ENCODE assay signal across 21 cellular contexts in the genomic region with DNA sequence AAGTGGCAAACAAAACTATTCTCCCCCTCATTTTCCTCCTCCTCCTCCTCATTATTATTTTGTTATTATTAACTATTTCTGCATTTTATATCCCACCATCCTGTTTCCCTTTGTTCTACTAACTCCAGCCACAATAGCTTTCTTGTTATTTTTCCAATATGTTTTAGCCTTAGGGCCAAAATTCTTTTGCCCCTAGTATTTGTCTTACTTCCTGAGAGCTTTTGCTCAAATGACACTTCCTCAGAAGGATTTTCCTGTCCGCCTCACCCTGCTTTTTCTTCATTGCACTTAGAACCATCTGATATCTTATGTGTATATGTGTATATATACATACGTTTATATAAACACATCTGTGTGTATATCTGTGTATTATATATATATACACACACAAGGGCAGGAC. TPM values are rescaled to one million over a fixed set of nuclear protein-coding genes. Genes with fewer than 3 reads are reported as not detected.
DNase-seq lines count a peak whose midpoint lies in the region; ATAC-seq, FAIRE-seq and TF ChIP-seq lines count a peak whose summit lies in the region.
"Had no signal": no experiment of that assay in that cellular context is flagged by ENCODE, and none has a peak within 500 bp of the region (broad histone marks: within the 10 kb centered on the region; RNA-seq: fewer than 3 reads in every experiment).

No MANE protein-coding gene starts in this region.

- intact Hi-C loops in heart left ventricle (cut with DNase I), result loop anchor here in 1 of 10 donors (1.0 kb wide), 1 partner anchor 32 kb away; the partner anchor contains the start of gene NUDT16
- intact Hi-C loops in Right ventricle myocardium inferior (cut with DNase I), result no loop called here
- intact Hi-C loops in endothelial cell of umbilical vein (cut with micrococcal nuclease), result loop anchor here (2.0 kb wide), 1 partner anchor 32 kb away; the partner anchor contains the start of gene NUDT16
- intact Hi-C loops in thyroid gland (cut with DNase I), result no loop called here

- CTCF ChIA-PET in endothelial cell of umbilical vein (lab: Charles Lee), result interaction anchor here (1.9 kb wide), 1 partner anchor 10 kb away, joined by 9 read pairs; no protein-coding TSS in a partner anchor

- peaks cover 7% of the 10 kb centered on the region for H3K9me3 Mint-ChIP-seq in activated T-cell treated with anti-CD3 and anti-CD28 coated beads, Interleukin-2, amount 50 U/mL, for 4 hours

- ATAC-seq in heart left ventricle (no peak), Right ventricle myocardium inferior (no peak), HG03571 (IDR thresholded peaks at IDR 0.05; ENCODE audit: unreplicated experiment) (no peak)
- no peak for ATAC-seq in activated T-cell treated with anti-CD3 and anti-CD28 coated beads, Interleukin-2, amount 50 U/mL, for 4 hours

- H2AFZ ChIP-seq in endothelial cell of umbilical vein (ENCODE audit: low read depth, low read length), result no peak overlapping the region

- H4K20me1 ChIP-seq in endothelial cell of umbilical vein (replicated peaks; ENCODE audit: control insufficient read depth, extremely low read depth, insufficient read depth, low read length), result no peaks in the 10 kb centered on the region

- H3K79me2 ChIP-seq in endothelial cell of umbilical vein (ENCODE audit: control insufficient read depth, insufficient read depth, low read length), result no peaks in the 10 kb centered on the region

- H3K9me1 ChIP-seq in endothelial cell of umbilical vein (replicated peaks; ENCODE audit: control insufficient read depth, extremely low read depth, insufficient read depth, low read length), result no peaks in the 10 kb centered on the region

- H3K36me3 ChIP-seq in heart left ventricle (no peaks in the 10 kb centered on the region), endothelial cell of umbilical vein (ENCODE audit: control insufficient read depth in 2 of 2, extremely low read depth in 1 of 2, insufficient read depth in 2 of 2, low read length in 2 of 2) (no peaks in the 10 kb centered on the region), thyroid gland (no peaks in the 10 kb centered on the region)
- H3K36me3 ChIP-seq: HAP-1 had no signal

- DNase-seq in heart left ventricle (no peak), Right ventricle myocardium inferior (ENCODE audit: missing footprints) (no peak), HT1080 (ENCODE audit: low read depth) (peak; percentile 36), endothelial cell of umbilical vein (ENCODE audit: low read depth, low spot score) (no peak), thyroid gland (no peak)
- DNase-seq in activated T-cell treated with anti-CD3 and anti-CD28 coated beads, Interleukin-2, amount 50 U/mL, for 4 hours, result no peak
- no peak for DNase-seq in activated CD4-positive, alpha-beta T cell treated with anti-CD3 and anti-CD28 coated beads for 4 hours
- DNase-seq: 8988T, KG1, NCI-H1105, NCI-H146, NCI-H2029 treated with DMSO at 0.1 percent for 48 hours, NCI-H2171 treated with DMSO at 0.1 percent for 48 hours, NCI-H524 treated with DMSO at 0.1 percent for 48 hours, NCI-H82, SHP77 had no signal

- H3K9me3 ChIP-seq in heart left ventricle (peaks cover 0 to 4% (median 0%) of the 10 kb centered on the region in 12 donors), endothelial cell of umbilical vein (replicated peaks; ENCODE audit: control insufficient read depth, insufficient read depth, low read length) (no peaks in the 10 kb centered on the region), thyroid gland (no peaks in the 10 kb centered on the region)

- TF ChIP-seq POLR2A in heart left ventricle (IDR thresholded peaks at IDR 0.05) (no peak), endothelial cell of umbilical vein (IDR thresholded peaks at IDR 0.05; ENCODE audit: low read depth, low read length) (no peak), thyroid gland (IDR thresholded peaks at IDR 0.05) (no peak)

- H3K4me2 ChIP-seq in endothelial cell of umbilical vein (ENCODE audit: insufficient read depth, low read length), result peak overlapping the region; percentile 60

- no peak overlapping the region for H3K4me3 Mint-ChIP-seq in activated T-cell treated with anti-CD3 and anti-CD28 coated beads, Interleukin-2, amount 50 U/mL, for 4 hours
- H3K4me3 Mint-ChIP-seq: CD14-positive monocyte had no signal

- FAIRE-seq in endothelial cell of umbilical vein (lab: Jason Lieb, UNC), result peak; percentile 48
- FAIRE-seq: HTR-8/SVneo had no signal

- H3K27me3 Mint-ChIP-seq in activated T-cell treated with anti-CD3 and anti-CD28 coated beads, Interleukin-2, amount 50 U/mL, for 4 hours (ENCODE audit: low read depth), result no peaks in the 10 kb centered on the region

- POLR2A ChIA-PET in endothelial cell of umbilical vein (lab: Charles Lee), result no interaction called here

- no peak overlapping the region for H3K9ac ChIP-seq in endothelial cell of umbilical vein (replicated peaks; ENCODE audit: extremely low read depth, insufficient read depth, low read length)

- H3K4me1 ChIP-seq in heart left ventricle, result peaks cover 0 to 36% (median 13%) of the 10 kb centered on the region in 12 donors
- peaks cover 41% of the 10 kb centered on the region for H3K4me1 ChIP-seq in endothelial cell of umbilical vein (ENCODE audit: control insufficient read depth, extremely low read depth, insufficient read depth, low read length)
- peaks cover 38 to 59% of the 10 kb centered on the region in 2 donors for H3K4me1 ChIP-seq in thyroid gland
- H3K4me1 ChIP-seq: HAP-1 had no signal

- TF ChIP-seq CTCF in heart left ventricle (IDR thresholded peaks at IDR 0.05) (no peak), endothelial cell of umbilical vein (IDR thresholded peaks at IDR 0.05; ENCODE audit: extremely low read depth in 1 of 2, insufficient read depth in 1 of 2, low read depth in 1 of 2, low read length in 2 of 2) (no peak), thyroid gland (IDR thresholded peaks at IDR 0.05) (no peak)

- no TSS peak for BruUV-seq in endothelial cell of umbilical vein (replicated peaks; lab: Mats Ljungman, UMichigan)

- no peaks in the 10 kb centered on the region for H3K4me1 Mint-ChIP-seq in activated T-cell treated with anti-CD3 and anti-CD28 coated beads, Interleukin-2, amount 50 U/mL, for 4 hours (ENCODE audit: low read depth)

- H3K36me3 Mint-ChIP-seq in activated T-cell treated with anti-CD3 and anti-CD28 coated beads, Interleukin-2, amount 50 U/mL, for 4 hours (ENCODE audit: insufficient read depth), result no peaks in the 10 kb centered on the region

- H3K4me3 ChIP-seq in heart left ventricle, result no peak overlapping the region
- no peak overlapping the region for H3K4me3 ChIP-seq in endothelial cell of umbilical vein (replicated peaks in 1 of 3; ENCODE audit: insufficient read depth in 1 of 3, low read depth in 1 of 3, low read length in 3 of 3)
- no peak overlapping the region for H3K4me3 ChIP-seq in thyroid gland (replicated peaks in 1 of 3)
- H3K4me3 ChIP-seq: HAP-1, SK-N-MC had no signal

- WGBS in heart left ventricle, 4 donors, result 55 to 71% (median 68%) methylated on average over 2 of the region's 2 CpGs
- WGBS in thyroid gland, 2 donors, result 51 to 65% methylated on average over 2 of the region's 2 CpGs

- peak overlapping the region in 8 of 12 donors; percentile 62 to 91 (median 76) for H3K27ac ChIP-seq in heart left ventricle
- peak overlapping the region; percentile 58 for H3K27ac ChIP-seq in endothelial cell of umbilical vein (ENCODE audit: insufficient read depth, low read depth, low read length)
- H3K27ac ChIP-seq in thyroid gland, result peak overlapping the region; percentile 42 to 94 (median 91)
- H3K27ac ChIP-seq: SK-N-MC had no signal

- H3K27me3 ChIP-seq in heart left ventricle (no peaks in the 10 kb centered on the region), endothelial cell of umbilical vein (ENCODE audit: control insufficient read depth in 2 of 2, insufficient read depth in 2 of 2, low read length in 2 of 2) (no peaks in the 10 kb centered on the region), thyroid gland (no peaks in the 10 kb centered on the region)

- dilution Hi-C loops in endothelial cell of umbilical vein (cut with MboI; ENCODE audit: extremely low pct_ligation_motif_present, low sequenced_read_pairs), result no loop called here

TF ChIP-seq in endothelial cell of umbilical vein, 7 proteins besides CTCF, POLR2A, EP300 and RAD21:
- TF ChIP-seq FOS (IDR thresholded peaks at IDR 0.05; ENCODE audit: borderline replicate concordance, insufficient read depth, low read length), result no peak
- no peak for TF ChIP-seq MAX (IDR thresholded peaks at IDR 0.05; ENCODE audit: insufficient read depth, insufficient read length)

RNA-seq across cellular contexts. Expression of gene NUDT16, which starts 32.7 kb away (rescaled TPM):
- total RNA-seq in heart left ventricle (10 to 100 TPM; 27.6 to 49.6 (median 33.9) TPM), Right ventricle myocardium inferior (23.3 TPM), endothelial cell of umbilical vein (28.5 and 29.7 TPM in 2 replicates), thyroid gland (10 to 100 TPM; 30.7 to 37.5 (median 34.4) TPM)
- polyA plus RNA-seq in heart left ventricle (10 to 100 TPM; 32.9 to 68.2 TPM), endothelial cell of umbilical vein (13.0 and 13.2 TPM in 2 replicates)
- total RNA-seq in HT1080 (2014; rRNA removed; shearing (Covaris generic)), result 18.4 and 19.1 TPM in 2 replicates
- polyA plus RNA-seq in HT1080 (2015; cell fraction: cytosol; rRNA removed), result 14.2 and 15.4 TPM in 2 replicates
- polyA plus RNA-seq in HT1080 (2015; cell fraction: nucleus; rRNA removed), result 13.9 and 16.1 TPM in 2 replicates
- polyA plus RNA-seq in endothelial cell of umbilical vein (2011; cell fraction: cytosol; rRNA removed), result 9.4 and 10.6 TPM in 2 replicates
- 15.6 and 16.4 TPM in 2 replicates for polyA plus RNA-seq in endothelial cell of umbilical vein (2011; cell fraction: nucleus; rRNA removed)
- 11.9 and 14.6 TPM in 2 replicates for polyA plus RNA-seq in endothelial cell of umbilical vein (2012)
- 14.3 and 15.4 TPM in 2 replicates for polyA minus RNA-seq in endothelial cell of umbilical vein
- 1.9 TPM for polyA minus RNA-seq in endothelial cell of umbilical vein (2011; cell fraction: cytosol; rRNA and poly(A)+ RNA removed)
- polyA minus RNA-seq in endothelial cell of umbilical vein (2011; cell fraction: nucleus; rRNA and poly(A)+ RNA removed), result 8.7 and 9.4 TPM in 2 replicates
- 1 to 10 TPM; 2.7 to 3.6 (median 3.5) TPM for total RNA-seq in activated T-cell treated with anti-CD3 and anti-CD28 coated beads, Interleukin-2, amount 50 U/mL, for 4 hours
